Comparison of ENCODE assay signal across 1 cellular context in genomic region chr1:27772581-27772931, GRCh38.
TF ChIP-seq lines count a peak whose summit lies in the region.

No MANE protein-coding gene starts in this region.

TF ChIP-seq in H1, 55 proteins besides CTCF, POLR2A, EP300 and RAD21:
- peak; percentile 21; the same call in 1 of the 2 replicates for TF ChIP-seq SRF (IDR thresholded peaks at IDR 0.05; ENCODE audit: low read depth, low read length)
- TF ChIP-seq EGR1 (IDR thresholded peaks at IDR 0.05; ENCODE audit: borderline replicate concordance, low read depth, low read length) = no peak
- no peak for TF ChIP-seq SIX5 (IDR thresholded peaks at IDR 0.05; ENCODE audit: low read depth, low read length)
